Comparison of ENCODE assay signal across 8 cellular contexts in the genomic region with DNA sequence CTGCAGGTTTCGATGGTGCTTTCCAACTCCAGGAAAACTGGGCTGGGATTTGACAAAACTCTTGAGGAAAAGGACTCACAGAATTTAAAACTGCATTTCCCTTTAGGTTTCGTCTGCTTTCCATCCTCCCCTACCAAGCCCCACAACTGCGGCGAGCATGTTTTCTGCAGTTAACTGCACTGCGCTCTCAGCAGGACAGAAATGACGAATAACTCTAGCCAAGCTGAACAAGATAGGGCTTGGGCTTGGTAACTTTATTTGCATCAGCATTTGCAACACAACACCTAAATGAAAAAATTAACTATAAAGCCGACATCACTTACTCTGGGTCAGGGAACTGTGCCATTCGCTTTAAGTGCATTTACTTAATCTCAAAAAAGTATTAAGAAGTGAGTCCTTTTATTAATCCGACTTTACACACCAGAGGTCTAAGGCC. TPM values are rescaled to one million over a fixed set of nuclear protein-coding genes. Genes with fewer than 3 reads are reported as not detected.
DNase-seq lines count a peak whose midpoint lies in the region; ATAC-seq lines count a peak whose summit lies in the region.

No MANE protein-coding gene starts in this region.

- peak; percentile 40 for ATAC-seq in GM19467 (IDR thresholded peaks at IDR 0.05; ENCODE audit: unreplicated experiment)
- ATAC-seq in HG03521 (IDR thresholded peaks at IDR 0.05; ENCODE audit: unreplicated experiment) = peak; percentile 34
- peak; percentile 6 for ATAC-seq in left lobe of liver

- DNase-seq in ELR (ENCODE audit: low read depth) (peak; percentile 55), T-helper 22 cell (ENCODE audit: low read depth) (peak; percentile 18), cerebellar cortex (ENCODE audit: low spot score) (peak; percentile 72), left lobe of liver (ENCODE audit: low spot score) (no peak), inferior parietal cortex (ENCODE audit: extremely low spot score) (no peak)
- DNase-seq in stimulated activated CD8-positive, alpha-beta memory T cell treated with anti-CD3 and anti-CD28 coated beads, Interleukin-4, amount 100 ng/mL, for 48 hours = peak; percentile 62

RNA-seq across cellular contexts. Expression of gene PIKFYVE, which starts 0.7 kb away (rescaled TPM):
- total RNA-seq in left lobe of liver = 12.8 TPM

RNA-seq across cellular contexts. Expression of gene IDH1, which starts 10.5 kb away (rescaled TPM):
- total RNA-seq in left lobe of liver = 293 TPM

Comparison
In these comparisons a context has a peak if more than half of its experiments do, and no peak if none do; other contexts are left out.
1. DNase-seq: peak in ELR (single experiment), T-helper 22 cell (single experiment), cerebellar cortex (single experiment) and stimulated activated CD8-positive, alpha-beta memory T cell treated with anti-CD3 and anti-CD28 coated beads, Interleukin-4, amount 100 ng/mL, for 48 hours (single experiment); none in left lobe of liver (single experiment) and inferior parietal cortex (single experiment).
2. Peak in every context shown above with its lines, with median percentiles within 50 percentile points of each other: ATAC-seq.